ENCODE assay signal across 34 cellular contexts in genomic region chr5:112320408-112320807, GRCh38.
"Had no signal": no experiment of that assay in that cellular context is flagged by ENCODE, and none has a peak within 500 bp of the region (broad histone marks: within the 10 kb centered on the region; RNA-seq: fewer than 3 reads in every experiment).

No MANE protein-coding gene starts in this region.

- H3K27ac ChIP-seq: ascending aorta, VCaP had no signal

- H3K27me3 Mint-ChIP-seq: activated naive CD4-positive, alpha-beta T cell treated with anti-CD3 and anti-CD28 coated beads, Interleukin-2, amount 10 ng/mL, durations not matched to agents 7 days and 5 days; brain had no signal

- H3K36me3 ChIP-seq: ascending aorta had no signal

- H3K36me3 Mint-ChIP-seq: activated CD4-positive, alpha-beta memory T cell treated with anti-CD3 and anti-CD28 coated beads for 36 hours; activated naive CD4-positive, alpha-beta T cell treated with anti-CD3 and anti-CD28 coated beads, Interleukin-2, amount 10 ng/mL, durations not matched to agents 7 days and 5 days; activated naive CD4-positive, alpha-beta T cell treated with anti-CD3 and anti-CD28 coated beads, Interleukin-2, amount 50 U/mL, for 24 hours; activated naive CD8-positive, alpha-beta T cell; brain had no signal

- H3K9me3 ChIP-seq: ascending aorta had no signal

- H3K9me3 Mint-ChIP-seq: activated B cell treated with CpG ODN at 0.5 μM for 24 hours; activated CD4-positive, alpha-beta memory T cell treated with anti-CD3 and anti-CD28 coated beads for 36 hours; activated CD4-positive, alpha-beta T cell treated with anti-CD3 and anti-CD28 coated beads, Interleukin-2, amount 10 ng/mL, durations not matched to agents 24 days and 14 days; activated CD8-positive, alpha-beta T cell treated with anti-CD3 and anti-CD28 coated beads for 36 hours; activated naive CD4-positive, alpha-beta T cell treated with anti-CD3 and anti-CD28 coated beads, Interleukin-2, amount 10 ng/mL, durations not matched to agents 7 days and 5 days; activated naive CD4-positive, alpha-beta T cell treated with anti-CD3 and anti-CD28 coated beads, Interleukin-2, amount 50 U/mL, for 24 hours; activated T-cell treated with anti-CD3 and anti-CD28 coated beads, Interleukin-2, amount 50 U/mL, for 4 hours; activated T-cell treated with anti-CD3 and anti-CD28 coated beads, Interleukin-2, amount 50 U/mL, for 72 hours; activated T-helper 1 cell treated with anti-CD3 and anti-CD28 coated beads, Interleukin-12 subunit alpha, Interleukin-12 subunit beta, Interleukin-2, Interleukin-4 antibody, amounts not matched to agents 30 ng/mL and 10 ng/mL and 1 ng/mL, durations not matched to agents 14 hours and 24 hours and 36 hours; activated T-helper 17 cell treated with anti-CD3 and anti-CD28 coated beads, Interleukin-2, amount 50 U/mL, for 72 hours; central memory CD8-positive, alpha-beta T cell; T-helper 1 cell treated with Interleukin-12 subunit alpha and Interleukin-12 subunit beta and Interleukin-4 antibody, amounts not matched to agents 30 μg/mL and 1 μg/mL, for 36 hours; T-helper 2 cell treated with Interferon-gamma antibody and Interleukin-4, amounts not matched to agents 5 μg/mL and 100 μg/mL, for 36 hours had no signal

- H3K27ac Mint-ChIP-seq: activated B cell treated with CpG ODN at 0.5 μM for 24 hours; activated CD4-positive, alpha-beta memory T cell treated with anti-CD3 and anti-CD28 coated beads for 36 hours; activated CD4-positive, alpha-beta T cell treated with anti-CD3 and anti-CD28 coated beads, Interleukin-2, amount 10 ng/mL, durations not matched to agents 24 days and 14 days; activated CD8-positive, alpha-beta T cell treated with anti-CD3 and anti-CD28 coated beads for 36 hours; activated naive CD4-positive, alpha-beta T cell treated with anti-CD3 and anti-CD28 coated beads, Interleukin-2, amount 10 ng/mL, durations not matched to agents 7 days and 5 days; activated naive CD4-positive, alpha-beta T cell treated with anti-CD3 and anti-CD28 coated beads, Interleukin-2, amount 50 U/mL, for 24 hours; activated naive CD8-positive, alpha-beta T cell; activated T-cell treated with anti-CD3 and anti-CD28 coated beads, Interleukin-2, amount 50 U/mL, for 72 hours; activated T-helper 1 cell treated with anti-CD3 and anti-CD28 coated beads, Interleukin-12 subunit alpha, Interleukin-12 subunit beta, Interleukin-2, Interleukin-4 antibody, amounts not matched to agents 30 ng/mL and 10 ng/mL and 1 ng/mL, durations not matched to agents 14 hours and 24 hours and 36 hours; activated T-helper 17 cell treated with anti-CD3 and anti-CD28 coated beads, Interleukin-2, amount 50 U/mL, for 72 hours; brain; T-helper 1 cell treated with Interleukin-12 subunit alpha and Interleukin-12 subunit beta and Interleukin-4 antibody, amounts not matched to agents 30 μg/mL and 1 μg/mL, for 36 hours; T-helper 2 cell treated with Interferon-gamma antibody and Interleukin-4, amounts not matched to agents 5 μg/mL and 100 μg/mL, for 36 hours had no signal

- H3K4me3 Mint-ChIP-seq: activated B cell treated with CpG ODN at 0.5 μM for 24 hours; activated CD4-positive, alpha-beta memory T cell treated with anti-CD3 and anti-CD28 coated beads for 36 hours; activated CD4-positive, alpha-beta T cell treated with anti-CD3 and anti-CD28 coated beads, Interleukin-2, amount 10 ng/mL, durations not matched to agents 24 days and 14 days; activated CD8-positive, alpha-beta T cell treated with anti-CD3 and anti-CD28 coated beads for 36 hours; activated naive CD4-positive, alpha-beta T cell treated with anti-CD3 and anti-CD28 coated beads, Interleukin-2, amount 10 ng/mL, durations not matched to agents 7 days and 5 days; activated naive CD4-positive, alpha-beta T cell treated with anti-CD3 and anti-CD28 coated beads, Interleukin-2, amount 50 U/mL, for 24 hours; activated naive CD8-positive, alpha-beta T cell; activated T-cell treated with anti-CD3 and anti-CD28 coated beads, Interleukin-2, amount 50 U/mL, for 4 hours; activated T-cell treated with anti-CD3 and anti-CD28 coated beads, Interleukin-2, amount 50 U/mL, for 72 hours; activated T-helper 1 cell treated with anti-CD3 and anti-CD28 coated beads, Interleukin-12 subunit alpha, Interleukin-12 subunit beta, Interleukin-2, Interleukin-4 antibody, amounts not matched to agents 30 ng/mL and 10 ng/mL and 1 ng/mL, durations not matched to agents 14 hours and 24 hours and 36 hours; activated T-helper 17 cell treated with anti-CD3 and anti-CD28 coated beads, Interleukin-2, amount 50 U/mL, for 72 hours; brain; central memory CD8-positive, alpha-beta T cell; T-helper 1 cell treated with Interleukin-12 subunit alpha and Interleukin-12 subunit beta and Interleukin-4 antibody, amounts not matched to agents 30 μg/mL and 1 μg/mL, for 36 hours; T-helper 2 cell treated with Interferon-gamma antibody and Interleukin-4, amounts not matched to agents 5 μg/mL and 100 μg/mL, for 36 hours had no signal

- DNase-seq: activated B cell treated with CpG ODN at 0.5 μM for 24 hours; activated CD4-positive, alpha-beta memory T cell treated with anti-CD3 and anti-CD28 coated beads for 36 hours; activated CD4-positive, alpha-beta T cell treated with anti-CD3 and anti-CD28 coated beads for 4 hours; activated CD4-positive, alpha-beta T cell treated with anti-CD3 and anti-CD28 coated beads, Interleukin-2, amount 10 ng/mL, durations not matched to agents 24 days and 14 days; activated CD4-positive, alpha-beta T cell treated with anti-CD3 and anti-CD28 coated beads, Interleukin-2, amount 50 U/mL, for 1 hour; activated CD4-positive, alpha-beta T cell treated with anti-CD3 and anti-CD28 coated beads, Interleukin-2, amount 50 U/mL, for 4 hours; activated CD4-positive, CD25-positive, alpha-beta regulatory T cell treated with anti-CD3 and anti-CD28 coated beads, Interleukin-2, amount 50 U/mL, for 72 hours; activated CD8-positive, alpha-beta memory T cell treated with anti-CD3 and anti-CD28 coated beads, Interleukin-2, amount 50 U/mL, for 4 hours; activated CD8-positive, alpha-beta T cell treated with anti-CD3 and anti-CD28 coated beads for 36 hours; activated effector memory CD4-positive, alpha-beta T cell treated with anti-CD3 and anti-CD28 coated beads, Interleukin-2, amount 50 U/mL, for 16 hours; activated naive CD4-positive, alpha-beta T cell treated with anti-CD3 and anti-CD28 coated beads, Interleukin-2, amount 10 ng/mL, durations not matched to agents 7 days and 5 days; activated naive CD4-positive, alpha-beta T cell treated with Interleukin-2 at 50 U/mL for 16 hours; activated T-cell treated with anti-CD3 and anti-CD28 coated beads for 4 hours; activated T-cell treated with anti-CD3 and anti-CD28 coated beads, Interleukin-2, amount 50 U/mL, for 1 hour; activated T-cell treated with anti-CD3 and anti-CD28 coated beads, Interleukin-2, amount 50 U/mL, for 4 hours; activated T-cell treated with anti-CD3 and anti-CD28 coated beads, Interleukin-2, amount 50 U/mL, for 72 hours; amygdala; anterior cingulate cortex; caudate nucleus; cerebellar nuclear complex; SW 1271; T-helper 1 cell; T-helper 2 cell; T-helper 9 cell had no signal

- H3K27me3 ChIP-seq: ascending aorta had no signal

- ATAC-seq: activated CD8-positive, alpha-beta T cell treated with anti-CD3 and anti-CD28 coated beads for 36 hours; activated T-cell treated with anti-CD3 and anti-CD28 coated beads, Interleukin-2, amount 50 U/mL, for 4 hours; activated T-cell treated with anti-CD3 and anti-CD28 coated beads, Interleukin-2, amount 50 U/mL, for 72 hours; activated T-helper 17 cell treated with anti-CD3 and anti-CD28 coated beads, Interleukin-2, amount 50 U/mL, for 72 hours had no signal

- H3K4me1 Mint-ChIP-seq: activated B cell treated with CpG ODN at 0.5 μM for 24 hours; activated CD4-positive, alpha-beta T cell treated with anti-CD3 and anti-CD28 coated beads, Interleukin-2, amount 10 ng/mL, durations not matched to agents 24 days and 14 days; activated naive CD4-positive, alpha-beta T cell treated with anti-CD3 and anti-CD28 coated beads, Interleukin-2, amount 10 ng/mL, durations not matched to agents 7 days and 5 days; activated naive CD4-positive, alpha-beta T cell treated with anti-CD3 and anti-CD28 coated beads, Interleukin-2, amount 50 U/mL, for 24 hours; activated T-helper 17 cell treated with anti-CD3 and anti-CD28 coated beads, Interleukin-2, amount 50 U/mL, for 72 hours; central memory CD8-positive, alpha-beta T cell had no signal

- H3K4me3 ChIP-seq: ascending aorta had no signal

- H3K4me1 ChIP-seq: ascending aorta had no signal
